In the genomic region with DNA sequence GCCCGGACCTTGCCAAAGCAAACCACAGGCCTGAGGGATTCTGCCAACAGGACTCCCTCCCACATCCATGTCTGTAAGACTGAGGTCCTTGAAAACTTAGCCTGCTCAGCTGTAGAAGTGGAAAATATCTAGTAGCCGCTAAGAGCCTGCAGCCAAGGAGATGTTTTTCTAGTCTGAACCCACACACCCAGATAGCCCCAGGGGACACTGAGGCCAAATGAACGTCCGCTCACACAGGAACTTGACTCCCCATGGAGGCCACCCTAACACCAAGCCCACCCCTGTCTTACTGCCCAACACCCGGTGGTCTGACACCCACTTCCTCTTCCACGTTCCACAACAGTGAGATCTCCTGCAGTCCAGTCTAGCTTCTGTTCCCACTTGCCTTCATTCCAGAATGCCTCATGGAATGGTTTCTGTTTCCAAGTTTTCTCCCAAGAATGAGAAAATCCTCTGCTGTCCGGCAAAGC, we compare ENCODE assay signal across 21 cellular contexts.
A peak's percentile ranks its signal among the peaks of the same experiment; 100 is the strongest.
DNase-seq lines count a peak whose midpoint lies in the region; ATAC-seq and TF ChIP-seq lines count a peak whose summit lies in the region.
"Had no signal": no experiment of that assay in that cellular context is flagged by ENCODE, and none has a peak within 500 bp of the region (broad histone marks: within the 10 kb centered on the region; RNA-seq: fewer than 3 reads in every experiment).

No MANE protein-coding gene starts in this region.

- in situ Hi-C loops in brain microvascular endothelial cell (cut with HindIII; ENCODE audit: low pct_ligation_motif_present, low sequenced_read_pairs), result no loop called here

- ATAC-seq in memory B cell (ENCODE audit: low read depth) (no peak), HG03460 (IDR thresholded peaks at IDR 0.05; ENCODE audit: unreplicated experiment) (no peak)
- ATAC-seq: T-helper 17 cell had no signal

- peak; percentile 29 for DNase-seq in NB4 (ENCODE audit: low read depth)
- no peak for DNase-seq in coronary artery (ENCODE audit: low spot score)
- no peak for DNase-seq in memory B cell (ENCODE audit: low spot score in 2 of 2)
- peak; percentile 74 for DNase-seq in testis
- no peak for DNase-seq in Ammon's horn (ENCODE audit: low spot score)
- DNase-seq in WERI-Rb-1, result no peak
- DNase-seq in brain microvascular endothelial cell, result no peak
- DNase-seq: AML-193; dorsolateral prefrontal cortex; hippocampal formation; Karpas-422; kidney glomerular epithelial cell; NCI-H1694 treated with DMSO at 0.1 percent for 48 hours; NCI-H446 treated with DMSO at 0.1 percent for 48 hours; pancreas; SHP77; stimulated activated CD4-positive, alpha-beta T cell treated with anti-CD3 and anti-CD28 coated beads, Interleukin-12 subunit alpha, Interleukin-12 subunit beta, amount 100 ng/mL, for 4 hours; stimulated activated naive CD4-positive, alpha-beta T cell treated with Interleukin-2 at 50 U/mL for 16 hours; T-helper 17 cell had no signal

- H3K4me3 ChIP-seq in NB4 (ENCODE audit: low read depth, low read length), result no peak overlapping the region
- peak overlapping the region; percentile 48 for H3K4me3 ChIP-seq in coronary artery
- no peak overlapping the region for H3K4me3 ChIP-seq in testis
- H3K4me3 ChIP-seq in WERI-Rb-1 (ENCODE audit: low read depth, low read length), result no peak overlapping the region
- no peak overlapping the region for H3K4me3 ChIP-seq in brain microvascular endothelial cell (ENCODE audit: low read depth, low read length)
- H3K4me3 ChIP-seq: dorsolateral prefrontal cortex, HAP-1, pancreas had no signal

- no peak for TF ChIP-seq CTCF in NB4 (IDR thresholded peaks at IDR 0.05; ENCODE audit: low read depth, low read length)
- no peak for TF ChIP-seq CTCF in coronary artery (IDR thresholded peaks at IDR 0.05)
- no peak for TF ChIP-seq CTCF in testis (IDR thresholded peaks at IDR 0.05)
- no peak for TF ChIP-seq CTCF in WERI-Rb-1 (IDR thresholded peaks at IDR 0.05; ENCODE audit: low read depth, low read length)
- TF ChIP-seq CTCF in brain microvascular endothelial cell (IDR thresholded peaks at IDR 0.05; ENCODE audit: low read depth, low read length, missing control alignments), result no peak

- no peaks in the 10 kb centered on the region for H3K27me3 Mint-ChIP-seq in memory B cell

- H3K9me3 ChIP-seq in testis (no peaks in the 10 kb centered on the region), WERI-Rb-1 (ENCODE audit: severe bottlenecking) (no peaks in the 10 kb centered on the region)
- H3K9me3 ChIP-seq: HAP-1, pancreas had no signal

- 41 to 63% methylated on average over 7 of the region's 7 CpGs for whole genome bisulfite sequencing in testis, 2 donors

- intact Hi-C loops in testis (cut with DNase I; ENCODE audit: low total_unique reads), result no loop called here

- H3K27ac Mint-ChIP-seq in memory B cell, result peak overlapping the region; percentile 8
- H3K27ac Mint-ChIP-seq: T-helper 17 cell had no signal

- H3K27me3 ChIP-seq in testis (no peaks in the 10 kb centered on the region), WERI-Rb-1 (ENCODE audit: insufficient read depth, low read depth, severe bottlenecking) (no peaks in the 10 kb centered on the region), brain microvascular endothelial cell (replicated peaks) (no peaks in the 10 kb centered on the region)
- H3K27me3 ChIP-seq: dorsolateral prefrontal cortex, pancreas had no signal

- TF ChIP-seq POLR2A in NB4 (IDR thresholded peaks at IDR 0.05; ENCODE audit: extremely low read depth, insufficient read length) (no peak), testis (IDR thresholded peaks at IDR 0.05) (no peak)

- H3K4me1 ChIP-seq in testis, result peaks cover 9% of the 10 kb centered on the region
- H3K4me1 ChIP-seq: pancreas had no signal

- peaks cover 2% of the 10 kb centered on the region for H3K9me3 Mint-ChIP-seq in memory B cell

- H3K36me3 Mint-ChIP-seq in memory B cell, result no peaks in the 10 kb centered on the region

- H3K4me1 Mint-ChIP-seq in memory B cell, result peaks cover 38% of the 10 kb centered on the region
- H3K4me1 Mint-ChIP-seq: T-helper 17 cell had no signal

- no peak overlapping the region for H3K4me3 Mint-ChIP-seq in memory B cell
- H3K4me3 Mint-ChIP-seq: T-helper 17 cell had no signal

- H3K36me3 ChIP-seq in testis (ENCODE audit: low read depth, missing control alignments), result no peaks in the 10 kb centered on the region
- H3K36me3 ChIP-seq in WERI-Rb-1, result no peaks in the 10 kb centered on the region
- H3K36me3 ChIP-seq in brain microvascular endothelial cell (replicated peaks), result no peaks in the 10 kb centered on the region
- H3K36me3 ChIP-seq: HAP-1, pancreas had no signal

- H3K27ac ChIP-seq in coronary artery (peak overlapping the region in 1 of 2 donors; percentile 83), testis (no peak overlapping the region), WERI-Rb-1 (no peak overlapping the region), brain microvascular endothelial cell (no peak overlapping the region)
- H3K27ac ChIP-seq: dorsolateral prefrontal cortex, pancreas had no signal

Comparison
In these comparisons a context has a peak if more than half of its experiments do, and no peak if none do; other contexts are left out.
1. DNase-seq: peak in NB4 (single experiment) and testis (single experiment); none in coronary artery (single experiment), memory B cell (0 of 2), Ammon's horn (single experiment), WERI-Rb-1 (single experiment) and brain microvascular endothelial cell (single experiment).